In the genomic region with DNA sequence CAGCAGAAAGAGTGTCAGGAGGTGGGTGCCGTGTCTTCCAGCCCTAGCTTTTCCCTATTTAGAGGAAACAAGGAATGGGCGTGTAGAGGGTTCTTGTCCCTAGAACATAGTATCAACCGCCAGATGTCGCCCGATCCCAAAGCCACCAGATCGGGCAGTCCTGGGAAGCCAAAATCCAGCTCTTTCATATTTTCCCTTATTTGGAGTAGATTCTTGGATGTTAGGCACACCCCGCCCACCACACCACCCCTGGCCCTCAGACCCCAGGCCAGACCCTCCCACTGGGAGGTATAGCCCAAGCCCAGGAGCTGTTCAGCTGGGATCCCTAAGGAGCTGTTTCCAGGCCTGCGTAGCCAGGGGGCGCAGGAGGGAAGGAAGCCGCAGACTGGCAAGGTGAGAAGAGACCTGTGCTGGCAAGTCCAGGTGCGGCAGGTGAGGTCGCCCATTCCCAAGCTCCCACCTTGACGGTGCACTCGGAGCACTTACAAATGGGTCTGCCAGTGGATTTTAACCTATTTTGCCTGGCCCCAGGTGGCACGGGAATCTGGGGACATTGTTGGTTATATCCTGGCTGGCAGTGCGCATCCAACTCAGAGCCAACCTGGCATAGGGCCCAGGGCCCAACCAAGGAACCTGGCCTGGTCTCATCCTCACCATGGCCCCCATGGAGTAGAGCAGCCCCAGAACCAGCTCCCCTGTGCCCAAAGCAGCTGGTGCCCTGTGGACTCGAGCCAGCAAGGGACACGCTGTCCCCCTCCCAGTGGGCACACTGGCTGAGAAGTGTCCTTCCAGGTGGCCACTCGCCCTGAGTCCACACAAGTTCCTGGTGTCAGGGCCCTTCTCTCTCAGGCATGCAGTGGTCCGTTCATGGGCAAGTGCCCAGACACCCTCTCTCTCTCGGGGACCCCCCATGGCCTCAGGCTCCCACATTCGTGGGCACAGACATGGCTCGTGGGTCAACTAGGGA, we compare ENCODE assay signal across 8 cellular contexts. TPM values are rescaled to one million over a fixed set of nuclear protein-coding genes. Genes with fewer than 3 reads are reported as not detected.
DNase-seq lines count a peak whose midpoint lies in the region; ATAC-seq and TF ChIP-seq lines count a peak whose summit lies in the region.

No MANE protein-coding gene starts in this region.

- TF ChIP-seq EP300 in SK-N-SH (IDR thresholded peaks at IDR 0.05; ENCODE audit: borderline replicate concordance in 1 of 2, low read depth in 1 of 2, low read length in 1 of 2) = no peak

- no peaks in the 10 kb centered on the region for H3K27me3 ChIP-seq in SK-N-SH (ENCODE audit: insufficient read depth)
- H3K27me3 ChIP-seq in SU-DHL-6 (ENCODE audit: low read length) = no peaks in the 10 kb centered on the region
- H3K27me3 ChIP-seq in vagina = no peaks in the 10 kb centered on the region

- 58% methylated on average over 20 of the region's 23 CpGs for WGBS in SK-N-SH (ENCODE audit: low lambda C conversion rate)

- H3K9ac ChIP-seq in SK-N-SH = peak overlapping the region; percentile 39; the same call in 1 of the 2 replicates
- H3K9ac ChIP-seq in SU-DHL-6 (ENCODE audit: low read length) = peak overlapping the region; percentile 53

- CTCF ChIA-PET in SK-N-SH (lab: Yijun Ruan, JAX) = interaction anchor here (0.7 to 1.8 kb wide), 4 partner anchors 10 to 405 kb away, joined by 3 to 6 read pairs (median 5); no protein-coding TSS in a partner anchor

- H3K4me3 ChIP-seq in SK-N-SH (ENCODE audit: low read depth in 2 of 2, low read length in 1 of 2) = peak overlapping the region; percentile 51 to 57
- H3K4me3 ChIP-seq in SU-DHL-6 (ENCODE audit: insufficient read depth, low read length, poor library complexity, severe bottlenecking) = peak overlapping the region; percentile 26
- peak overlapping the region; percentile 66 to 75 for H3K4me3 ChIP-seq in vagina

- DNase-seq in SK-N-SH = no peak
- DNase-seq in M059J (ENCODE audit: low read depth) = peak; percentile 83
- peak; percentile 48 to 70 for DNase-seq in erythroblast (lab: John Stamatoyannopoulos, UW)
- DNase-seq in myocyte (ENCODE audit: low read depth) = peak; percentile 68
- DNase-seq in vagina (ENCODE audit: extremely low spot score in 2 of 2) = no peak
- no peak for DNase-seq in activated CD8-positive, alpha-beta memory T cell treated with anti-CD3 and anti-CD28 coated beads, Interleukin-2, amount 50 U/mL, for 4 hours

- peak overlapping the region; percentile 81 for H3K4me2 ChIP-seq in SK-N-SH
- peak overlapping the region; percentile 54 for H3K4me2 ChIP-seq in SU-DHL-6 (ENCODE audit: low read depth, low read length, poor library complexity, severe bottlenecking)

- H4K20me1 ChIP-seq in SK-N-SH (ENCODE audit: insufficient read depth) (peaks cover under 1% of the 10 kb centered on the region; the same call in 1 of the 2 replicates), SU-DHL-6 (ENCODE audit: low read depth, low read length) (no peaks in the 10 kb centered on the region)

- TF ChIP-seq RAD21 in SK-N-SH (IDR thresholded peaks at IDR 0.05; ENCODE audit: low read length) = no peak

- H3K9me3 ChIP-seq in SK-N-SH = no peaks in the 10 kb centered on the region
- H3K9me3 ChIP-seq in SU-DHL-6 (ENCODE audit: insufficient read depth, low read length) = no peaks in the 10 kb centered on the region
- H3K9me3 ChIP-seq in vagina = no peaks in the 10 kb centered on the region

- peaks cover 13% of the 10 kb centered on the region for H3F3A ChIP-seq in SK-N-SH (replicated peaks; ENCODE audit: insufficient read depth)
- H3F3A ChIP-seq in SU-DHL-6 (ENCODE audit: insufficient read depth) = no peaks in the 10 kb centered on the region

- no peaks in the 10 kb centered on the region for H3K36me3 ChIP-seq in SK-N-SH (replicated peaks in 1 of 2; ENCODE audit: control insufficient read depth in 1 of 2, insufficient read depth in 2 of 2, low read length in 1 of 2)
- H3K36me3 ChIP-seq in SU-DHL-6 (ENCODE audit: low read length) = no peaks in the 10 kb centered on the region
- H3K36me3 ChIP-seq in vagina = no peaks in the 10 kb centered on the region

- H3K4me1 ChIP-seq in SK-N-SH (ENCODE audit: control insufficient read depth in 1 of 2, insufficient read depth in 2 of 2, low read depth in 1 of 2, low read length in 1 of 2) (peaks cover under 1 to 10% of the 10 kb centered on the region in 2 experiments; a peak in 2 of 4 replicates), vagina (peaks cover 33% of the 10 kb centered on the region)

- ATAC-seq in SK-N-SH treated with all-trans-retinoic acid at 6 μM for 48 hours = no peak

- TF ChIP-seq CTCF in SK-N-SH (IDR thresholded peaks at IDR 0.05) (peak; percentile 37), SU-DHL-6 (IDR thresholded peaks at IDR 0.05; ENCODE audit: insufficient read depth, low read length, poor library complexity, severe bottlenecking) (peak; percentile 59), vagina (IDR thresholded peaks at IDR 0.05) (peak in 2 of 3 experiments; percentile 35 to 49)

- peaks cover 56% of the 10 kb centered on the region for H3K79me2 ChIP-seq in SK-N-SH (ENCODE audit: insufficient read depth)
- 0 out of 2 replicates have a peak, but pooled peaks cover 7% of the 10 kb centered on the region for H3K79me2 ChIP-seq in SU-DHL-6 (ENCODE audit: insufficient read depth, low read length)

- POLR2A ChIA-PET in SK-N-SH (lab: Yijun Ruan, JAX) = interaction anchor here (0.7 to 1.7 kb wide), 3 partner anchors 11 to 495 kb away, joined by 3 to 5 read pairs (median 3); partner anchors contain the start of gene RPL10

- no peaks in the 10 kb centered on the region for H3K9me2 ChIP-seq in SK-N-SH
- H3K9me2 ChIP-seq in SU-DHL-6 (replicated peaks; ENCODE audit: insufficient read depth, low read length) = no peaks in the 10 kb centered on the region

- no peak overlapping the region for H2AFZ ChIP-seq in SK-N-SH (ENCODE audit: low read depth)
- no peak overlapping the region for H2AFZ ChIP-seq in SU-DHL-6 (ENCODE audit: low read depth, low read length, severe bottlenecking)

- intact Hi-C loops in vagina (cut with DNase I) = no loop called here

- H3K27ac ChIP-seq in SK-N-SH (ENCODE audit: low read depth in 2 of 2, low read length in 1 of 2) (peak overlapping the region; percentile 9 to 58; a peak in 1 of 4 replicates), SU-DHL-6 (ENCODE audit: low read depth, low read length) (no peak overlapping the region), vagina (peak overlapping the region; percentile 86)

- TF ChIP-seq POLR2A in erythroblast (IDR thresholded peaks at IDR 0.05; ENCODE audit: low read length) (no peak), vagina (IDR thresholded peaks at IDR 0.05) (no peak)

TF ChIP-seq in SK-N-SH, 30 proteins besides CTCF, POLR2A, EP300 and RAD21:
- no peak for TF ChIP-seq FOXM1 (IDR thresholded peaks at IDR 0.05; ENCODE audit: low read depth)
- TF ChIP-seq NRF1 (IDR thresholded peaks at IDR 0.05; ENCODE audit: low read depth, low read length) = no peak
- TF ChIP-seq TEAD4 (IDR thresholded peaks at IDR 0.05; ENCODE audit: borderline replicate concordance, insufficient read depth) = no peak
- TF ChIP-seq GABPA (IDR thresholded peaks at IDR 0.05; ENCODE audit: low read depth) = no peak
- TF ChIP-seq TCF12 (IDR thresholded peaks at IDR 0.05) = no peak

TF ChIP-seq in SK-N-SH treated with all-trans-retinoic acid at 6 μM for 48 hours, 23 proteins besides CTCF, POLR2A, EP300 and RAD21 (continues in another document):
- TF ChIP-seq CSRNP3 (CRISPR knock-in tag; IDR thresholded peaks at IDR 0.05) = no peak

RNA-seq across cellular contexts. Expression of gene FLNA, which starts 0.8 kb away (rescaled TPM):
- 364 and 550 TPM in 2 replicates for polyA plus RNA-seq in SK-N-SH (2012; rRNA removed)
- polyA plus RNA-seq in SK-N-SH (2012; cell fraction: cytosol; rRNA removed) = 152 and 241 TPM in 2 replicates
- 1,312 and 1,452 TPM in 2 replicates for polyA plus RNA-seq in SK-N-SH (2012; cell fraction: nucleus; rRNA removed)
- total RNA-seq in M059J (2014; rRNA removed; shearing (Covaris generic)) = 1,078 and 2,383 TPM in 2 replicates
- total RNA-seq in myocyte = 410 and 518 TPM in 2 replicates
- polyA plus RNA-seq in myocyte (2012) = 1,833 TPM
- 1,247 TPM for total RNA-seq in vagina

RNA-seq across cellular contexts. Expression of gene EMD, which starts 5.5 kb away (rescaled TPM):
- 40.4 and 68.0 TPM in 2 replicates for polyA plus RNA-seq in SK-N-SH (2012; rRNA removed)
- 53.2 and 69.8 TPM in 2 replicates for polyA plus RNA-seq in SK-N-SH (2012; cell fraction: cytosol; rRNA removed)
- 82.3 and 105 TPM in 2 replicates for polyA plus RNA-seq in SK-N-SH (2012; cell fraction: nucleus; rRNA removed)
- total RNA-seq in M059J (2014; rRNA removed; shearing (Covaris generic)) = 101 and 105 TPM in 2 replicates
- total RNA-seq in myocyte (43.2 and 53.2 TPM in 2 replicates), vagina (59.2 TPM)
- 70.4 TPM for polyA plus RNA-seq in myocyte (2012)

RNA-seq across cellular contexts. Expression of gene RPL10, which starts 24.6 kb away (rescaled TPM):
- polyA plus RNA-seq in SK-N-SH (2012; rRNA removed) = 4,562 and 7,172 TPM in 2 replicates
- polyA plus RNA-seq in SK-N-SH (2012; cell fraction: cytosol; rRNA removed) = 3,969 and 6,678 TPM in 2 replicates
- polyA plus RNA-seq in SK-N-SH (2012; cell fraction: nucleus; rRNA removed) = 1,391 and 1,880 TPM in 2 replicates
- 3,989 and 5,487 TPM in 2 replicates for total RNA-seq in M059J (2014; rRNA removed; shearing (Covaris generic))
- 2,503 and 3,937 TPM in 2 replicates for total RNA-seq in myocyte
- polyA plus RNA-seq in myocyte (2012) = 2,274 TPM
- total RNA-seq in vagina = 3,948 TPM

RNA-seq across cellular contexts. Expression of gene DNASE1L1, which starts 35.4 kb away (rescaled TPM):
- polyA plus RNA-seq in SK-N-SH (2012; rRNA removed) = 18.2 and 22.5 TPM in 2 replicates
- 13.3 and 17.5 TPM in 2 replicates for polyA plus RNA-seq in SK-N-SH (2012; cell fraction: cytosol; rRNA removed)
- polyA plus RNA-seq in SK-N-SH (2012; cell fraction: nucleus; rRNA removed) = 30.6 and 31.9 TPM in 2 replicates
- total RNA-seq in M059J (2014; rRNA removed; shearing (Covaris generic)) = 49.1 and 65.3 TPM in 2 replicates
- total RNA-seq in myocyte = 214 and 235 TPM in 2 replicates
- 115 TPM for polyA plus RNA-seq in myocyte (2012)
- 52.1 TPM for total RNA-seq in vagina

RNA-seq across cellular contexts. Expression of gene TAFAZZIN, which starts 37.7 kb away (rescaled TPM):
- polyA plus RNA-seq in SK-N-SH (2012; rRNA removed) = 34.0 and 35.7 TPM in 2 replicates
- polyA plus RNA-seq in SK-N-SH (2012; cell fraction: cytosol; rRNA removed) = 9.7 and 12.5 TPM in 2 replicates
- polyA plus RNA-seq in SK-N-SH (2012; cell fraction: nucleus; rRNA removed) = 280 and 309 TPM in 2 replicates
- 24.9 and 32.1 TPM in 2 replicates for total RNA-seq in M059J (2014; rRNA removed; shearing (Covaris generic))
- total RNA-seq in myocyte (36.1 and 41.3 TPM in 2 replicates), vagina (59.2 TPM)
- polyA plus RNA-seq in myocyte (2012) = 33.2 TPM

Comparison
In these comparisons a context has a peak if more than half of its experiments do, and no peak if none do; other contexts are left out.
1. DNase-seq: peak in M059J (single experiment), erythroblast (2 of 2) and myocyte (single experiment); none in SK-N-SH (single experiment), vagina (0 of 2) and activated CD8-positive, alpha-beta memory T cell treated with anti-CD3 and anti-CD28 coated beads, Interleukin-2, amount 50 U/mL, for 4 hours (single experiment).
2. Peak in every context shown above with its lines, with median percentiles within 50 percentile points of each other: H3K4me3 ChIP-seq and CTCF ChIP-seq.